In the genomic region with DNA sequence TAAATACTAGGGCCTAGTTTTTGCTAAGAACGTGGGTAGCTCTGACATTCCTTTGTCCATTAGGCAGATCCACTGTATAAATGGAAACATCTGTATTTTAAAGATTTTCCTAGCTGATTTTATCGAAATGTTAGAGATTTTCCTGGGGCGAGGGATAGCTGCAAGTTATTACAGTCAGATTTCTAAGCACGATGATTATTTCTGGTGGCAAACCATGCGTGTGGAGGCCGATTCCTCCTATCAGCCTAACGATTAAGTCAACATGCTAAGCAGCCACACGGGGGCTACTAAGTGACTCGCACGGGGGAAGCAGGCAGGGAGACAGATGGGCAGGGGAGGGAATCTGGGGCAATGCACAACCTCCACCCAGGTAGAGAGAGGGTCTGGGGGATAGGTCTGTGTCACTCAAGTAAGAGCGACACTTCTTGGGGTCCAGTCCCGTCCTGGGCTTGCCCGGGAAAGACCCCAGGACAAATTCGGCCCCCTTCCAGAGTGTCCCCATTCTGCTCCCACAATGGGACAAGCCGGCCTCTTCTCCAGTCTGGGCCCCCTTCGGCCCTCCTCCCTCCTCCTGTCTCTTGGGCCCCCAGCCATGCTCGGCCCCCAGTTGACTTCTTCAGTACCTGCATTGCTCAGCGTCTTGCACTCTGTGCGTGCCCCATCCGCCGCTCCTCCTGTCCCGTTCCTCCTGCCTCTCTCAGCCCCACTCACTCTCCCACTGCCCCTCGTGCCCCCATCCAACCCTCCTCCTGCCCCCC, we compare ENCODE assay signal across 8 cellular contexts. TPM values are rescaled to one million over a fixed set of nuclear protein-coding genes. Genes with fewer than 3 reads are reported as not detected.
DNase-seq lines count a peak whose midpoint lies in the region; ATAC-seq and TF ChIP-seq lines count a peak whose summit lies in the region.

No MANE protein-coding gene starts in this region.

- no peaks in the 10 kb centered on the region for H3K27me3 ChIP-seq in WERI-Rb-1 (ENCODE audit: insufficient read depth, low read depth, severe bottlenecking)

- ATAC-seq in HG02852 (IDR thresholded peaks at IDR 0.05; ENCODE audit: unreplicated experiment): peak; percentile 5
- no peak for ATAC-seq in HG02870 (IDR thresholded peaks at IDR 0.05; ENCODE audit: unreplicated experiment)

- no peaks in the 10 kb centered on the region for H3K9me3 ChIP-seq in WERI-Rb-1 (ENCODE audit: severe bottlenecking)

- peaks cover 17% of the 10 kb centered on the region for H3K36me3 ChIP-seq in WERI-Rb-1

- H3K27ac ChIP-seq in WERI-Rb-1: peak overlapping the region; percentile 87

- H3K4me3 ChIP-seq in GM12864 (ENCODE audit: low read depth, low read length): peak overlapping the region; percentile 97
- peak overlapping the region; percentile 91 for H3K4me3 ChIP-seq in WERI-Rb-1 (ENCODE audit: low read depth, low read length)

- peak; percentile 70 for DNase-seq in GM12864 (ENCODE audit: low read depth)
- DNase-seq in NCI-H2107 treated with DMSO at 0.1 percent for 48 hours (lab: John Stamatoyannopoulos, UW; ENCODE audit: unreplicated experiment): peak; percentile 35
- DNase-seq in WERI-Rb-1: peak; percentile 87
- peak; percentile 56 for DNase-seq in cerebellum (ENCODE audit: low spot score)
- peak; percentile 72 for DNase-seq in kidney glomerular epithelial cell (lab: John Stamatoyannopoulos, UW)
- DNase-seq in stimulated activated CD4-positive, alpha-beta T cell treated with anti-CD3 and anti-CD28 coated beads, Interleukin-15, amount 100 ng/mL, for 48 hours (ENCODE audit: low read depth in 2 of 2): peak; percentile 40 to 44

- TF ChIP-seq CTCF in GM12864 (IDR thresholded peaks at IDR 0.05; ENCODE audit: low read depth, low read length, missing control alignments) (peak; percentile 69), WERI-Rb-1 (IDR thresholded peaks at IDR 0.05; ENCODE audit: low read depth, low read length) (peak; percentile 67)

RNA-seq across cellular contexts. Expression of gene C11orf24, which starts 0.6 kb away (rescaled TPM):
- 10.6 TPM for total RNA-seq in cerebellum

RNA-seq across cellular contexts. Expression of gene LRP5, which starts 41.2 kb away (rescaled TPM):
- 15.7 TPM for total RNA-seq in cerebellum

RNA-seq across cellular contexts. Expression of gene KMT5B, which starts 58.1 kb away (rescaled TPM):
- 105 TPM for total RNA-seq in cerebellum

Comparison
In these comparisons a context has a peak if more than half of its experiments do, and no peak if none do; other contexts are left out.
1. DNase-seq: peak in every context shown above with its lines; median percentile 87 in WERI-Rb-1; 72 in kidney glomerular epithelial cell; 70 in GM12864; 56 in cerebellum; 42 in stimulated activated CD4-positive, alpha-beta T cell treated with anti-CD3 and anti-CD28 coated beads, Interleukin-15, amount 100 ng/mL, for 48 hours; 35 in NCI-H2107 treated with DMSO at 0.1 percent for 48 hours.